ENCODE assay signal across 8 cellular contexts in genomic region chr6:37741757-37742400, GRCh38. TPM values are rescaled to one million over a fixed set of nuclear protein-coding genes. Genes with fewer than 3 reads are reported as not detected.
A peak's percentile ranks its signal among the peaks of the same experiment; 100 is the strongest.
DNase-seq lines count a peak whose midpoint lies in the region; ATAC-seq and TF ChIP-seq lines count a peak whose summit lies in the region.

No MANE protein-coding gene starts in this region.

- intact Hi-C loops in left colon (cut with DNase I, micrococcal nuclease) (no loop called here), spleen (cut with DNase I; ENCODE audit: low total_unique reads) (no loop called here)

- no peaks in the 10 kb centered on the region for H3K9me3 ChIP-seq in spleen

- DNase-seq in AG20443 (ENCODE audit: low spot score) (peak; percentile 56), HK-2 (ENCODE audit: unreplicated experiment) (peak; percentile 20), astrocyte of the hippocampus (ENCODE audit: low read depth, low spot score) (peak; percentile 56), left colon (peak in 1 of 2 donors; percentile 19), spleen (no peak), SK-N-DZ (ENCODE audit: low spot score) (no peak)

- H3K27me3 ChIP-seq in spleen (replicated peaks in 1 of 7), result peaks cover 0 to 30% (median 4%) of the 10 kb centered on the region in 7 donors

- peak in 2 of 11 experiments; percentile 15 to 24 for TF ChIP-seq CTCF in spleen (IDR thresholded peaks at IDR 0.05 in 8 of 11, conservative IDR thresholded peaks at IDR 0.05 in 3 of 11)

- H3K36me3 ChIP-seq in spleen, result no peaks in the 10 kb centered on the region

- WGBS in spleen, 5 donors, result 15 to 59% (median 34%) methylated on average over 10 of the region's 10 CpGs

- H3K4me3 ChIP-seq in spleen, result no peak overlapping the region

- no peak overlapping the region for H3K27ac ChIP-seq in spleen

- no peak for TF ChIP-seq POLR2A in spleen (IDR thresholded peaks at IDR 0.05)

- ATAC-seq in left colon, result peak; percentile 58
- ATAC-seq in HG02763 (IDR thresholded peaks at IDR 0.05; ENCODE audit: unreplicated experiment), result no peak
- ATAC-seq in HG02588 (IDR thresholded peaks at IDR 0.05; ENCODE audit: unreplicated experiment), result no peak

- no peaks in the 10 kb centered on the region for H3K4me1 ChIP-seq in spleen

RNA-seq across cellular contexts. Expression of gene MDGA1, which starts 44.2 kb away (rescaled TPM):
- total RNA-seq in left colon, result 1 to 10 TPM in 1 of 2 donors, under 1 TPM in 1; 0.84 to 3.1 TPM
- total RNA-seq in spleen, result 10 to 100 TPM in 6 of 7 donors, 1 to 10 TPM in 1; 1.7 to 33.8 (median 12.0) TPM
- polyA plus RNA-seq in spleen, result 1 to 10 TPM in 2 of 3 donors, under 1 TPM in 1; 0.51 to 2.9 (median 2.4) TPM
- 0.07 and 0.12 TPM in 2 replicates for polyA plus RNA-seq in SK-N-DZ (2014; cell fraction: cytosol; rRNA removed)
- polyA plus RNA-seq in SK-N-DZ (2014; cell fraction: nucleus; rRNA removed), result 0.25 and 0.95 TPM in 2 replicates

Comparison
In these comparisons a context has a peak if more than half of its experiments do, and no peak if none do; other contexts are left out.
1. DNase-seq: peak in AG20443 (single experiment), HK-2 (single experiment) and astrocyte of the hippocampus (single experiment); none in spleen (single experiment) and SK-N-DZ (single experiment).